1 cellular context compared by ENCODE assay signal in the genomic region with DNA sequence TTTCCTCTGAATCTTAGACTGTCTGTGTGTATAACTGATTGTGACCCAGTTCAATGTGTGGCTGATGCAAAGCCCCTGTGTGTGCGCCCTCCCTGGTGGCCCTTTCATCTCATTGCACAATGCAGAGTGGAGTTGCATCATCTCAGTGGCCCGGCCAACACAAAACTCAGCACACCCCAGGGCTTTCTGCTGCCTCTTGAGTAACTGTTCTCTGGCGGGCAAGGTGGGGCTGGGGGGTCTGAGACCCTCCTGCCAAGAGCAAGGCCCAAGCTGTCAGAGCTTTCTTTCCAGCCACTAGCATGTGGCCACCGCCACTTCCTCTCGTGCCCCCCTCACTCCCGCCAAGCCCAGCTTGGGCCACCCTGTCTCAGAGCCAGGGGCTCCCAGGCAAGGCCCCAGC.
TF ChIP-seq lines count a peak whose summit lies in the region.

No MANE protein-coding gene starts in this region.

TF ChIP-seq in H1, 55 proteins besides CTCF, POLR2A, EP300 and RAD21:
- peak; percentile 67; the same call in 1 of the 2 replicates for TF ChIP-seq JUND (IDR thresholded peaks at IDR 0.05; ENCODE audit: low read length)
- TF ChIP-seq TAF1 (IDR thresholded peaks at IDR 0.05; ENCODE audit: low read depth, low read length): 0 out of 2 replicates have a peak, but pooled peaks have one; percentile 26
- TF ChIP-seq, protein P1, sequence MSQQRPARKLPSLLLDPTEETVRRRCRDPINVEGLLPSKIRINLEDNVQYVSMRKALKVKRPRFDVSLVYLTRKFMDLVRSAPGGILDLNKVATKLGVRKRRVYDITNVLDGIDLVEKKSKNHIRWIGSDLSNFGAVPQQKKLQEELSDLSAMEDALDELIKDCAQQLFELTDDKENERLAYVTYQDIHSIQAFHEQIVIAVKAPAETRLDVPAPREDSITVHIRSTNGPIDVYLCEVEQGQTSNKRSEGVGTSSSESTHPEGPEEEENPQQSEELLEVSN (IDR thresholded peaks at IDR 0.05): peak; percentile 63
- TF ChIP-seq CEBPB (IDR thresholded peaks at IDR 0.05; ENCODE audit: low read depth, low read length): peak; percentile 99
- TF ChIP-seq HDAC2 (IDR thresholded peaks at IDR 0.05; ENCODE audit: borderline replicate concordance in 1 of 2, low read depth in 2 of 2, low read length in 2 of 2): no peak
- TF ChIP-seq CHD7 (IDR thresholded peaks at IDR 0.05; ENCODE audit: insufficient replicate concordance, low read length): no peak
- no peak for TF ChIP-seq KDM1A (IDR thresholded peaks at IDR 0.05; ENCODE audit: borderline replicate concordance, low read length)
- peak; percentile 77 for TF ChIP-seq ATF3 (IDR thresholded peaks at IDR 0.05; ENCODE audit: insufficient read depth, low read depth, low read length)
- TF ChIP-seq, protein P2, sequence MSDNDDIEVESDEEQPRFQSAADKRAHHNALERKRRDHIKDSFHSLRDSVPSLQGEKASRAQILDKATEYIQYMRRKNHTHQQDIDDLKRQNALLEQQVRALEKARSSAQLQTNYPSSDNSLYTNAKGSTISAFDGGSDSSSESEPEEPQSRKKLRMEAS (IDR thresholded peaks at IDR 0.05): peak; percentile 43; the same call in 1 of the 2 replicates
- TF ChIP-seq KDM5A (IDR thresholded peaks at IDR 0.05; ENCODE audit: low read length): no peak
- no peak for TF ChIP-seq SAP30 (IDR thresholded peaks at IDR 0.05; ENCODE audit: insufficient read depth, insufficient replicate concordance, low read length)
- TF ChIP-seq SP4 (IDR thresholded peaks at IDR 0.05; ENCODE audit: low read length): no peak
- TF ChIP-seq RXRA (IDR thresholded peaks at IDR 0.05; ENCODE audit: insufficient read depth, low read depth, low read length): no peak
- TF ChIP-seq GABPA (IDR thresholded peaks at IDR 0.05; ENCODE audit: borderline replicate concordance, insufficient read depth, low read length): no peak
